ENCODE assay signal across 1 cellular context in genomic region chr20:48926267-48926666, GRCh38.
TF ChIP-seq lines count a peak whose summit lies in the region.

No MANE protein-coding gene starts in this region.

TF ChIP-seq in GM12878, 131 proteins besides CTCF, POLR2A, EP300 and RAD21:
- TF ChIP-seq GABPA (IDR thresholded peaks at IDR 0.05; ENCODE audit: low read depth), result no peak
- TF ChIP-seq MTA2 (IDR thresholded peaks at IDR 0.05; ENCODE audit: low read depth), result peak; percentile 48; the same call in 1 of the 2 replicates
- TF ChIP-seq ESRRA (IDR thresholded peaks at IDR 0.05; ENCODE audit: low read length), result no peak
- TF ChIP-seq ZNF217 (IDR thresholded peaks at IDR 0.05), result peak; percentile 55; the same call in 1 of the 2 replicates
- TF ChIP-seq SMARCA5 (IDR thresholded peaks at IDR 0.05), result 0 out of 2 replicates have a peak, but pooled peaks have one; percentile 29
- TF ChIP-seq NR2C2 (IDR thresholded peaks at IDR 0.05; ENCODE audit: borderline replicate concordance, control insufficient read depth, insufficient read length, low read depth), result no peak
- TF ChIP-seq BCL11A (IDR thresholded peaks at IDR 0.05; ENCODE audit: low read depth, low read length), result no peak
- no peak for TF ChIP-seq YY1 (IDR thresholded peaks at IDR 0.05; ENCODE audit: low read depth, low read length)
- TF ChIP-seq SPI1 (IDR thresholded peaks at IDR 0.05; ENCODE audit: borderline replicate concordance, insufficient read depth, low read depth, low read length), result peak; percentile 42; the same call in 1 of the 2 replicates
- no peak for TF ChIP-seq MYC (IDR thresholded peaks at IDR 0.05; ENCODE audit: insufficient read depth, insufficient read length, insufficient replicate concordance, low read length, severe bottlenecking)
- peak; percentile 31; the same call in 1 of the 2 replicates for TF ChIP-seq ATF7 (IDR thresholded peaks at IDR 0.05; ENCODE audit: low read depth)
- no peak for TF ChIP-seq USF2 (IDR thresholded peaks at IDR 0.05; ENCODE audit: borderline replicate concordance, low read depth, low read length)
- peak; percentile 6; the same call in 1 of the 2 replicates for TF ChIP-seq RUNX3 (IDR thresholded peaks at IDR 0.05; ENCODE audit: low read length)
- TF ChIP-seq RELB (IDR thresholded peaks at IDR 0.05; ENCODE audit: low read depth), result 0 out of 2 replicates have a peak, but pooled peaks have one; percentile 13
- no peak for TF ChIP-seq DPF2 (IDR thresholded peaks at IDR 0.05)
- no peak for TF ChIP-seq FOXK2 (IDR thresholded peaks at IDR 0.05)
- no peak for TF ChIP-seq ZBTB33 (IDR thresholded peaks at IDR 0.05)
- TF ChIP-seq E2F4 (IDR thresholded peaks at IDR 0.05; ENCODE audit: low read depth, low read length), result no peak
- no peak for TF ChIP-seq IRF5 (IDR thresholded peaks at IDR 0.05; ENCODE audit: borderline replicate concordance)
- TF ChIP-seq TBL1XR1 (IDR thresholded peaks at IDR 0.05; ENCODE audit: low read depth, low read length), result no peak
- TF ChIP-seq STAT1 (conservative IDR thresholded peaks at IDR 0.05), result no peak
- no peak for TF ChIP-seq SREBF2 (IDR thresholded peaks at IDR 0.05; ENCODE audit: low read length)
- TF ChIP-seq NR2C1 (IDR thresholded peaks at IDR 0.05), result no peak
- no peak for TF ChIP-seq NRF1 (conservative IDR thresholded peaks at IDR 0.05; ENCODE audit: low read depth, low read length)
- TF ChIP-seq MAX (IDR thresholded peaks at IDR 0.05; ENCODE audit: low read depth, low read length), result no peak
- peak; percentile 78 for TF ChIP-seq ZNF384 (IDR thresholded peaks at IDR 0.05; ENCODE audit: borderline replicate concordance, low read depth, low read length)
- TF ChIP-seq JUNB (IDR thresholded peaks at IDR 0.05), result no peak
